8 cellular contexts compared by ENCODE assay signal in the genomic region with DNA sequence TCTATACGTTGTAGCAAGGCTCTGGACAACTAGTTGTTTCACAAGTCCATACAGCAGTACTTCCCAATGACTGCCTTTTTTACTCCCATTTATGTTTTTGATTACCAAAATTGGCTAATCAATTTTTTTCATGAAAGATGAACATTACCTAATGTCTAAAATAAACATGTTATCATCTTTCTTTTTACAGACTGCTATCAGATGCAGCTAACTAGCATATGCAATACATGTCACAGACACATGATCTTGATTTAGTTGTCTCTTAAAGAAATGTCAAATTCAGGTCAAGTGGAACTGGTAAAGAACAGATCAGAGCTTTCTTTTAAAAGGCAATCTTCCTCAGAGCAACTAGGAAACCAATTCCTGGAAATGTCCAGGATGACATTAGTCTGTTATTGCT. TPM values are rescaled to one million over a fixed set of nuclear protein-coding genes. Genes with fewer than 3 reads are reported as not detected.
A peak's percentile ranks its signal among the peaks of the same experiment; 100 is the strongest.
DNase-seq lines count a peak whose midpoint lies in the region; ATAC-seq, FAIRE-seq and TF ChIP-seq lines count a peak whose summit lies in the region.

No MANE protein-coding gene starts in this region.

- no peaks in the 10 kb centered on the region for H3K36me3 Mint-ChIP-seq in mesothelial cell of epicardium

- intact Hi-C loops in left ventricle myocardium superior (cut with micrococcal nuclease) = no loop called here

- H3K4me1 Mint-ChIP-seq in mesothelial cell of epicardium = peaks cover 11% of the 10 kb centered on the region

- H3K27ac Mint-ChIP-seq in mesothelial cell of epicardium = peak overlapping the region; percentile 84

- H3K27me3 ChIP-seq in right atrium auricular region = no peaks in the 10 kb centered on the region
- no peaks in the 10 kb centered on the region for H3K27me3 ChIP-seq in bronchial epithelial cell (ENCODE audit: control insufficient read depth, insufficient read depth, low read length)

- no peak overlapping the region for H3K4me3 Mint-ChIP-seq in mesothelial cell of epicardium

- no peak for ATAC-seq in left ventricle myocardium superior

- no peaks in the 10 kb centered on the region for H3K27me3 Mint-ChIP-seq in mesothelial cell of epicardium (ENCODE audit: low read depth)

- DNase-seq in right atrium auricular region (ENCODE audit: low spot score) = no peak
- DNase-seq in left ventricle myocardium superior = no peak
- no peak for DNase-seq in bronchial epithelial cell (ENCODE audit: low read depth)
- no peak for DNase-seq in mesothelial cell of epicardium (ENCODE audit: low spot score in 2 of 2, unreplicated experiment in 2 of 2)
- DNase-seq in anterior cingulate cortex (lab: John Stamatoyannopoulos, UW) = no peak
- no peak for DNase-seq in NCI-H1092 (lab: John Stamatoyannopoulos, UW)
- no peak for DNase-seq in OCI-M2 (lab: John Stamatoyannopoulos, UW; ENCODE audit: unreplicated experiment)
- DNase-seq in NCI-H510A (lab: John Stamatoyannopoulos, UW) = no peak

- no peaks in the 10 kb centered on the region for H3K36me3 ChIP-seq in right atrium auricular region
- no peaks in the 10 kb centered on the region for H3K36me3 ChIP-seq in bronchial epithelial cell (ENCODE audit: control insufficient read depth, insufficient read depth, low read length)

- peaks cover 0 to 15% of the 10 kb centered on the region in 2 donors for H3K4me1 ChIP-seq in right atrium auricular region

- H3K4me3 ChIP-seq in right atrium auricular region (peak overlapping the region; percentile 79 to 83), bronchial epithelial cell (ENCODE audit: low read depth, low read length) (peak overlapping the region; percentile 64)

- peak overlapping the region; percentile 85 to 88 for H3K27ac ChIP-seq in right atrium auricular region

- no peaks in the 10 kb centered on the region for H3K9me3 Mint-ChIP-seq in mesothelial cell of epicardium

- TF ChIP-seq CTCF in right atrium auricular region (IDR thresholded peaks at IDR 0.05) = no peak
- TF ChIP-seq CTCF in bronchial epithelial cell (IDR thresholded peaks at IDR 0.05; ENCODE audit: insufficient read depth, low read length, severe bottlenecking) = no peak
- no peak for TF ChIP-seq CTCF in mesothelial cell of epicardium (IDR thresholded peaks at IDR 0.05; ENCODE audit: unreplicated experiment)

- no peaks in the 10 kb centered on the region for H3K9me3 ChIP-seq in right atrium auricular region

- no peak for FAIRE-seq in bronchial epithelial cell (lab: Jason Lieb, UNC)

RNA-seq across cellular contexts. Expression of a gene that starts 0.6 kb away (rescaled TPM):
- 10 to 100 TPM in 1 of 2 donors, 1 to 10 TPM in 1; 6.2 to 14.0 TPM for total RNA-seq in right atrium auricular region
- 36.2 TPM for total RNA-seq in left ventricle myocardium superior
- 3.7 and 6.5 TPM in 2 replicates for total RNA-seq in bronchial epithelial cell
- total RNA-seq in mesothelial cell of epicardium = 16.1 to 18.0 TPM (median 17.1 TPM) in 3 replicates

RNA-seq across cellular contexts. Expression of a gene that starts 15.8 kb away (rescaled TPM):
- 10 to 100 TPM; 20.2 to 30.7 TPM for total RNA-seq in right atrium auricular region
- total RNA-seq in left ventricle myocardium superior = 52.2 TPM
- 44.3 and 64.0 TPM in 2 replicates for total RNA-seq in bronchial epithelial cell
- 32.6 to 34.3 TPM (median 33.7 TPM) in 3 replicates for total RNA-seq in mesothelial cell of epicardium
